Comparison of ENCODE assay signal across 8 cellular contexts in genomic region chr6:89146748-89147715, GRCh38. TPM values are rescaled to one million over a fixed set of nuclear protein-coding genes. Genes with fewer than 3 reads are reported as not detected.
DNase-seq lines count a peak whose midpoint lies in the region; ATAC-seq and TF ChIP-seq lines count a peak whose summit lies in the region.

No MANE protein-coding gene starts in this region.

- no peaks in the 10 kb centered on the region for H3K9me3 Mint-ChIP-seq in activated naive CD4-positive, alpha-beta T cell treated with anti-CD3 and anti-CD28 coated beads for 36 hours
- no peaks in the 10 kb centered on the region for H3K9me3 Mint-ChIP-seq in MCF 10A (ENCODE audit: unreplicated experiment)

- 27 to 30% methylated on average over 24 of the region's 24 CpGs for WGBS in testis, 2 donors

- peaks cover 29% of the 10 kb centered on the region for H3K4me1 Mint-ChIP-seq in activated naive CD4-positive, alpha-beta T cell treated with anti-CD3 and anti-CD28 coated beads for 36 hours (ENCODE audit: low read depth)
- H3K4me1 Mint-ChIP-seq in MCF 10A (ENCODE audit: insufficient read depth, unreplicated experiment) = peaks cover 22% of the 10 kb centered on the region

- intact Hi-C loops in activated naive CD4-positive, alpha-beta T cell treated with anti-CD3 and anti-CD28 coated beads for 36 hours (cut with micrococcal nuclease) = loop anchor here (1.0 to 2.0 kb wide), 2 partner anchors 491 to 1440 kb away; partner anchors contain the start of genes LYRM2 and MAP3K7
- intact Hi-C loops in MCF 10A (cut with micrococcal nuclease) (loop anchor here (1.0 to 5.0 kb wide), 4 partner anchors 65 to 165 kb away; partner anchors contain the start of gene PNRC1), testis (cut with DNase I; ENCODE audit: low total_unique reads) (no loop called here)

- peak overlapping the region; percentile 73 for H3K4me3 Mint-ChIP-seq in activated naive CD4-positive, alpha-beta T cell treated with anti-CD3 and anti-CD28 coated beads for 36 hours
- H3K4me3 Mint-ChIP-seq in MCF 10A (ENCODE audit: unreplicated experiment) = peak overlapping the region; percentile 80

- peak overlapping the region; percentile 78 for H3K27ac Mint-ChIP-seq in activated naive CD4-positive, alpha-beta T cell treated with anti-CD3 and anti-CD28 coated beads for 36 hours
- H3K27ac Mint-ChIP-seq in MCF 10A (ENCODE audit: low read depth, unreplicated experiment) = peak overlapping the region; percentile 87

- H3K27me3 Mint-ChIP-seq in activated naive CD4-positive, alpha-beta T cell treated with anti-CD3 and anti-CD28 coated beads for 36 hours (ENCODE audit: low read depth) = no peaks in the 10 kb centered on the region
- no peaks in the 10 kb centered on the region for H3K27me3 Mint-ChIP-seq in MCF 10A (ENCODE audit: insufficient read depth, unreplicated experiment)

- POLR2A ChIA-PET in MCF 10A (lab: Yijun Ruan, JAX) = interaction anchor here (0.6 to 4.5 kb wide), 29 partner anchors 7 to 1448 kb away, joined by 3 to 110 read pairs (median 4); partner anchors contain the start of genes AKIRIN2, PNRC1, RNGTT and SRSF12

- TSS peak; percentile 63 for BruUV-seq in MCF 10A (replicated peaks; lab: Mats Ljungman, UMichigan)

- peak overlapping the region; percentile 70 to 79 for H3K4me3 ChIP-seq in testis

- H3K9me3 ChIP-seq in testis = no peaks in the 10 kb centered on the region

- TF ChIP-seq CTCF in MCF 10A (IDR thresholded peaks at IDR 0.05; ENCODE audit: unreplicated experiment) (no peak), testis (IDR thresholded peaks at IDR 0.05) (no peak)

- H3K36me3 ChIP-seq in testis (ENCODE audit: low read depth, missing control alignments) = no peaks in the 10 kb centered on the region

- CTCF ChIA-PET in activated naive CD4-positive, alpha-beta T cell treated with anti-CD3 and anti-CD28 coated beads for 36 hours (lab: Charles Lee) = interaction anchor here (0.8 to 2.5 kb wide), 7 partner anchors 24 to 203 kb away, joined by 3 to 18 read pairs (median 4); partner anchors contain the start of gene PNRC1
- CTCF ChIA-PET in MCF 10A (lab: Yijun Ruan, JAX) = interaction anchor here (0.6 to 4.3 kb wide), 10 partner anchors 9 to 225 kb away, joined by 3 to 21 read pairs (median 4); no protein-coding TSS in a partner anchor

- TF ChIP-seq POLR2A in testis (IDR thresholded peaks at IDR 0.05) = no peak

- H3K27me3 ChIP-seq in layer of hippocampus (ENCODE audit: control insufficient read depth, insufficient read depth, low read length) = no peaks in the 10 kb centered on the region
- H3K27me3 ChIP-seq in testis = no peaks in the 10 kb centered on the region

- DNase-seq in activated naive CD4-positive, alpha-beta T cell treated with anti-CD3 and anti-CD28 coated beads for 36 hours = peak; percentile 44
- DNase-seq in activated naive CD4-positive, alpha-beta T cell (lab: John Stamatoyannopoulos, UW) = no peak
- DNase-seq in NCI-H69 (lab: John Stamatoyannopoulos, UW) = peak; percentile 23
- DNase-seq in MCF 10A (ENCODE audit: unreplicated experiment) = peak; percentile 45
- peak; percentile 26 for DNase-seq in testis
- DNase-seq in DMS53 treated with DMSO at 0.1 percent for 48 hours (lab: John Stamatoyannopoulos, UW; ENCODE audit: unreplicated experiment) = no peak

- H3K4me1 ChIP-seq in testis = peaks cover 5% of the 10 kb centered on the region

- ATAC-seq in HG03571 (IDR thresholded peaks at IDR 0.05; ENCODE audit: unreplicated experiment) = no peak

- H3K36me3 Mint-ChIP-seq in activated naive CD4-positive, alpha-beta T cell treated with anti-CD3 and anti-CD28 coated beads for 36 hours (ENCODE audit: low read depth) = peaks cover 13% of the 10 kb centered on the region
- peaks cover 20% of the 10 kb centered on the region for H3K36me3 Mint-ChIP-seq in MCF 10A (ENCODE audit: insufficient read depth, unreplicated experiment)

- peak overlapping the region; percentile 10 for H3K27ac ChIP-seq in layer of hippocampus (ENCODE audit: low read depth, low read length)
- H3K27ac ChIP-seq in testis = peak overlapping the region; percentile 75 to 78

RNA-seq across cellular contexts. Expression of gene PM20D2, which starts 1.2 kb away (rescaled TPM):
- 10 to 100 TPM; 11.6 to 12.7 TPM for total RNA-seq in activated naive CD4-positive, alpha-beta T cell treated with anti-CD3 and anti-CD28 coated beads for 36 hours
- total RNA-seq in MCF 10A (2022) (9.9 and 11.9 TPM in 2 replicates), testis (1 to 10 TPM; 6.9 to 7.1 TPM)
- 4.4 TPM for polyA plus RNA-seq in testis (ENCODE audit: insufficient read depth, low read depth, low replicate concordance)

RNA-seq across cellular contexts. Expression of gene SRSF12, which starts 29.2 kb away (rescaled TPM):
- total RNA-seq in activated naive CD4-positive, alpha-beta T cell treated with anti-CD3 and anti-CD28 coated beads for 36 hours = under 1 TPM in 1 of 2 experiments, not detected in 1; 0.15 TPM
- total RNA-seq in MCF 10A (2022) = 1.1 and 1.2 TPM in 2 replicates
- 10 to 100 TPM; 14.7 to 21.7 TPM for total RNA-seq in testis
- 30.1 TPM for polyA plus RNA-seq in testis (ENCODE audit: insufficient read depth, low read depth, low replicate concordance)

Comparison
In these comparisons a context has a peak if more than half of its experiments do, and no peak if none do; other contexts are left out.
1. DNase-seq: peak in activated naive CD4-positive, alpha-beta T cell treated with anti-CD3 and anti-CD28 coated beads for 36 hours (single experiment), NCI-H69 (single experiment), MCF 10A (single experiment) and testis (single experiment); none in activated naive CD4-positive, alpha-beta T cell (0 of 4) and DMS53 treated with DMSO at 0.1 percent for 48 hours (single experiment).